In genomic region chr5:23583081-23583480, GRCh38 we compare ENCODE assay signal across 9 cellular contexts.
"Had no signal": no experiment of that assay in that cellular context is flagged by ENCODE, and none has a peak within 500 bp of the region (broad histone marks: within the 10 kb centered on the region; RNA-seq: fewer than 3 reads in every experiment).

No MANE protein-coding gene starts in this region.

- H3K4me3 Mint-ChIP-seq: GM23338, H9, HFFc6 had no signal

- H3K4me3 ChIP-seq: GM23248, GM23338, HAP-1 had no signal

- H3K9me3 ChIP-seq: HAP-1 had no signal

- H3K4me2 ChIP-seq: GM23338 had no signal

- H2AFZ ChIP-seq: GM23248, GM23338 had no signal

- ATAC-seq: GM23338, HCT116 had no signal

- H3K27ac Mint-ChIP-seq: GM23338, H9, HFFc6 had no signal

- H3K9me3 Mint-ChIP-seq: GM23338, H9 had no signal

- H3K9ac ChIP-seq: GM23248 had no signal

- H3K36me3 ChIP-seq: HAP-1 had no signal

- H3K27ac ChIP-seq: GM23248 had no signal

- DNase-seq: GM23248, GOT3, H7, H9, HCEC 1CT, HFFc6 had no signal

- H3K4me1 Mint-ChIP-seq: GM23338, H9 had no signal
